1 cellular context compared by ENCODE assay signal in the genomic region with DNA sequence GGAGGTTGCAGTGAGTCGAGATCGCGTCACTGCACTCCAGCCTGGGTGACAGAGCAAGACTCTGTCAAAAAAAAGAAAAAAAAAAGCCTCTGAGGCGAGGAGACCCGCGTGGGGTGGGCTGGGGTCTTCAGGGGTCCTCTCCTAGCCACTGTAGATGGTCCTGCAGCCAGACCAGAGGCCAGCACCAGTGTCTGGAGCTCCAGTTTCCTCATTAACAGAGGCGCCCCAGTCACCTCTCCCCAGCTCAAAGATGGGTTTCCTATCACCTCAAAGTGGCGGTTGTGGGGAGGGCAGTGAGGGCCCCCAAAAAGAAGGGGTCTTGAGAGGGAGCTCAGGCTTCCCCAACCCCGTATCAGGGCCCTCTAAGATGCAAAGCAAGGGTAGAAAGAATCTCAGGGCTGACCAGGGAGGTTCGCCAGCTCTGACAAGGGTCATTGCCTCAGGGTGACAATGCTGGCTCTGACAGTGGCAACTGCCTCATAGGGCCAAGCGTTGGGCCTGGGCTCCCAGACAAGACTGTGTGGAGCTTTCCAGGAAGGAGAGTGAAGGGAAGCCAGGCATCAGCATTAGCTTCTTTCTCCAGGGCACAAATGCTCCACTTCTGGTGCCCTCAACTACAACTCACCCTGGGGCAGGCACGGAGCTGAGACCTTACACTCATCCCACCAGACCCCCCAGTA.
TF ChIP-seq lines count a peak whose summit lies in the region.

No MANE protein-coding gene starts in this region.

TF ChIP-seq in IMR-90, 13 proteins besides CTCF, POLR2A, EP300 and RAD21:
- no peak for TF ChIP-seq RFX5 (IDR thresholded peaks at IDR 0.05; ENCODE audit: low read depth, low read length)
- TF ChIP-seq ELK1 (IDR thresholded peaks at IDR 0.05; ENCODE audit: borderline replicate concordance, low read depth, low read length): no peak
